Comparison of ENCODE assay signal across 3 cellular contexts in genomic region chr13:75306967-75307366, GRCh38.
TF ChIP-seq lines count a peak whose summit lies in the region.

No MANE protein-coding gene starts in this region.

TF ChIP-seq in HEK293, 187 proteins besides CTCF, POLR2A, EP300 and RAD21:
- peak; percentile 40; the same call in 1 of the 2 replicates for TF ChIP-seq ZNF121 (tag by site-specific recombination; IDR thresholded peaks at IDR 0.05)
TF ChIP-seq in HEK293: peak in this region for 1; not testable (repeated sequence) for 186.

TF ChIP-seq in WTC11, 78 proteins besides CTCF, POLR2A, EP300 and RAD21:
- TF ChIP-seq GTF2I (CRISPR knock-in tag; conservative IDR thresholded peaks at IDR 0.05) (peak; percentile 58; the same call in 1 of the 2 replicates), ZNF121 (CRISPR knock-in tag; IDR thresholded peaks at IDR 0.05) (peak; percentile 91)

TF ChIP-seq in HepG2, 621 proteins besides CTCF, POLR2A, EP300 and RAD21:
- peak; percentile 59; the same call in 1 of the 2 replicates for TF ChIP-seq ZNF121 (CRISPR knock-in tag; IDR thresholded peaks at IDR 0.05)
